Comparison of ENCODE assay signal across 8 cellular contexts in genomic region chr19:5293607-5294089, GRCh38. TPM values are rescaled to one million over a fixed set of nuclear protein-coding genes. Genes with fewer than 3 reads are reported as not detected.
DNase-seq lines count a peak whose midpoint lies in the region; ATAC-seq and TF ChIP-seq lines count a peak whose summit lies in the region.

No MANE protein-coding gene starts in this region.

- peak overlapping the region; percentile 55 to 65 for H3K4me3 ChIP-seq in muscle layer of duodenum (ENCODE audit: low read depth in 1 of 2, low read length in 2 of 2)

- H3K27ac ChIP-seq in muscle layer of duodenum (ENCODE audit: low read length) = no peak overlapping the region

- TF ChIP-seq CTCF in GM10266 (IDR thresholded peaks at IDR 0.05; ENCODE audit: control insufficient read depth, insufficient read depth, low read depth, missing control alignments) = no peak
- no peak for TF ChIP-seq CTCF in endothelial cell (IDR thresholded peaks at IDR 0.05; ENCODE audit: unreplicated experiment)

- ATAC-seq in HG02623 (IDR thresholded peaks at IDR 0.05; ENCODE audit: unreplicated experiment) (no peak), HG03175 (IDR thresholded peaks at IDR 0.05; ENCODE audit: unreplicated experiment) (no peak), HG02981 (IDR thresholded peaks at IDR 0.05; ENCODE audit: unreplicated experiment) (no peak)

- peaks cover 14% of the 10 kb centered on the region for H3K27me3 Mint-ChIP-seq in endothelial cell (ENCODE audit: unreplicated experiment)

- H3K4me1 ChIP-seq in muscle layer of duodenum (ENCODE audit: control insufficient read depth in 1 of 2, insufficient read depth in 2 of 2, low read length in 2 of 2) = peaks cover 0 to 41% of the 10 kb centered on the region in 2 donors

- no peak overlapping the region for H3K27ac Mint-ChIP-seq in endothelial cell (ENCODE audit: unreplicated experiment)

- no peaks in the 10 kb centered on the region for H3K27me3 ChIP-seq in muscle layer of duodenum (ENCODE audit: low read depth, low read length)

- H3K9me3 ChIP-seq in muscle layer of duodenum (ENCODE audit: control insufficient read depth in 1 of 2, low read length in 2 of 2) = no peaks in the 10 kb centered on the region

- no peaks in the 10 kb centered on the region for H3K9me3 Mint-ChIP-seq in endothelial cell (ENCODE audit: unreplicated experiment)

- H3K4me1 Mint-ChIP-seq in endothelial cell (ENCODE audit: unreplicated experiment) = no peaks in the 10 kb centered on the region

- H3K36me3 Mint-ChIP-seq in endothelial cell (ENCODE audit: low read depth, unreplicated experiment) = peaks cover 4% of the 10 kb centered on the region

- no peaks in the 10 kb centered on the region for H3K36me3 ChIP-seq in muscle layer of duodenum (ENCODE audit: control insufficient read depth in 1 of 2, insufficient read depth in 2 of 2, low read length in 2 of 2)

- H3K4me3 Mint-ChIP-seq in endothelial cell (ENCODE audit: unreplicated experiment) = peak overlapping the region; percentile 86

- DNase-seq in GM10266 (ENCODE audit: extremely low spot score) (peak; percentile 64), NCI-H82 (lab: John Stamatoyannopoulos, UW) (peak; percentile 77), endothelial cell (ENCODE audit: low spot score) (peak; percentile 42)
- no peak for DNase-seq in stimulated activated naive CD4-positive, alpha-beta T cell treated with Interleukin-2 at 50 U/mL for 16 hours (lab: John Stamatoyannopoulos, UW)

RNA-seq across cellular contexts. Expression of gene PTPRS, which starts 47.0 kb away (rescaled TPM):
- total RNA-seq in endothelial cell (ENCODE audit: unreplicated experiment) = 93.7 TPM
